27 cellular contexts compared by ENCODE assay signal in genomic region chr6:5081182-5081581, GRCh38.
"Had no signal": no experiment of that assay in that cellular context is flagged by ENCODE, and none has a peak within 500 bp of the region (broad histone marks: within the 10 kb centered on the region; RNA-seq: fewer than 3 reads in every experiment).

No MANE protein-coding gene starts in this region.

- H3K27ac Mint-ChIP-seq: mesothelial cell of epicardium; natural killer cell; nephron progenitor cell; neural progenitor cell; stimulated activated effector memory CD8-positive, alpha-beta T cell treated with anti-CD3 and anti-CD28 coated beads, Interleukin-12 subunit alpha, Interleukin-12 subunit beta, amount 100 ng/mL, for 72 hours; stimulated activated naive CD8-positive, alpha-beta T cell treated with anti-CD3 and anti-CD28 coated beads, Interleukin-15, Interleukin-2, amounts not matched to agents 100 ng/mL and 50 ng/mL, for 24 hours had no signal

- H3K27me3 ChIP-seq: ovary, sigmoid colon, tibial nerve, vagina had no signal

- ATAC-seq: heart right ventricle; left colon; left lung; lower lobe of right lung; natural killer cell; right cardiac atrium; stimulated activated effector memory CD8-positive, alpha-beta T cell treated with anti-CD3 and anti-CD28 coated beads, Interleukin-12 subunit alpha, Interleukin-12 subunit beta, amount 100 ng/mL, for 72 hours had no signal

- H3K4me1 Mint-ChIP-seq: natural killer cell; nephron progenitor cell; stimulated activated effector memory CD8-positive, alpha-beta T cell treated with anti-CD3 and anti-CD28 coated beads, Interleukin-12 subunit alpha, Interleukin-12 subunit beta, amount 100 ng/mL, for 72 hours had no signal

- H3K4me2 ChIP-seq: hepatocyte, neural progenitor cell had no signal

- H3K27ac ChIP-seq: heart right ventricle, hepatocyte, left lung, lower lobe of right lung, neural progenitor cell, neutrophil, ovary, prostate gland, sigmoid colon, tibial nerve, upper lobe of left lung had no signal

- H3K4me1 ChIP-seq: prostate gland had no signal

- H3K4me3 ChIP-seq: heart right ventricle, hepatocyte, left lung, lower lobe of right lung, neural progenitor cell, ovary, prostate gland, sigmoid colon, spleen, tibial nerve, upper lobe of left lung, vagina had no signal

- DNase-seq: heart right ventricle; kidney; left colon; left lung; lower lobe of right lung; naive B cell; natural killer cell; nephron progenitor cell; occipital lobe; ovary; retina; right cardiac atrium; sigmoid colon; small intestine; spleen; stimulated activated CD4-positive, alpha-beta T cell treated with anti-CD3 and anti-CD28 coated beads, Interleukin-4, amount 100 ng/mL, for 24 hours; stimulated activated naive CD4-positive, alpha-beta T cell; upper lobe of left lung had no signal

- H3K36me3 ChIP-seq: heart right ventricle, left lung, lower lobe of right lung, neural progenitor cell, neutrophil, ovary, prostate gland, sigmoid colon, spleen, tibial nerve, upper lobe of left lung, vagina had no signal

- H3K9me3 Mint-ChIP-seq: naive B cell; natural killer cell; stimulated activated effector memory CD8-positive, alpha-beta T cell treated with anti-CD3 and anti-CD28 coated beads, Interleukin-12 subunit alpha, Interleukin-12 subunit beta, amount 100 ng/mL, for 72 hours; stimulated activated naive CD8-positive, alpha-beta T cell treated with anti-CD3 and anti-CD28 coated beads, Interleukin-15, Interleukin-2, amounts not matched to agents 100 ng/mL and 50 ng/mL, for 24 hours had no signal

- H3K4me3 Mint-ChIP-seq: mesothelial cell of epicardium; naive B cell; natural killer cell; nephron progenitor cell; neural progenitor cell; stimulated activated effector memory CD8-positive, alpha-beta T cell treated with anti-CD3 and anti-CD28 coated beads, Interleukin-12 subunit alpha, Interleukin-12 subunit beta, amount 100 ng/mL, for 72 hours; stimulated activated naive CD8-positive, alpha-beta T cell treated with anti-CD3 and anti-CD28 coated beads, Interleukin-15, Interleukin-2, amounts not matched to agents 100 ng/mL and 50 ng/mL, for 24 hours had no signal

- H3K36me3 Mint-ChIP-seq: mesothelial cell of epicardium; natural killer cell; neural progenitor cell; stimulated activated effector memory CD8-positive, alpha-beta T cell treated with anti-CD3 and anti-CD28 coated beads, Interleukin-12 subunit alpha, Interleukin-12 subunit beta, amount 100 ng/mL, for 72 hours had no signal

- FAIRE-seq: kidney, small intestine had no signal

- H3K9me3 ChIP-seq: heart right ventricle, left lung, lower lobe of right lung, neutrophil, ovary, prostate gland, sigmoid colon, spleen, tibial nerve, upper lobe of left lung, vagina had no signal

- H2AFZ ChIP-seq: hepatocyte, neural progenitor cell had no signal

- H3K9ac ChIP-seq: neural progenitor cell had no signal
